In the genomic region with DNA sequence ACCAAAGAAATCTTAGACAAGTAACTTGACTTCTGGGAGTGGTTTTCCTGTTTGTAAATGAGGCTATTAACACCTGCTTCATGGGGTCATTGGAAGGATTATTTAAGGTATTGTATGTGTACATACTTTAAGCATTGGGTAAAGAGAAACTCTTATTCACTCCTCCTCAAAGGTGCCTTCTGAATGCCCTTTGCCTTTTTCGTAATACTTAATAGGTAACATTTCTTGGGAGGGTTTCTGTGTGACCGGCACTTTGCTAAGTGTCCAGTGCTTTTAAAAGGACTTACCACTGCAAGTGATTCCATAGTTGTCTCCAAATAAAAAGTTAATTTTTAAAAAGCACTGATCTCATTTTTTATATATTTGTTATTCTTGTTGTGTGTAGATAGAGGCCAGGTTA, we compare ENCODE assay signal across 1 cellular context.
TF ChIP-seq lines count a peak whose summit lies in the region.

No MANE protein-coding gene starts in this region.

TF ChIP-seq in HepG2, 621 proteins besides CTCF, POLR2A, EP300 and RAD21 (continued from another document):
- TF ChIP-seq ZNF160 (CRISPR knock-in tag; IDR thresholded peaks at IDR 0.05) = no peak
- TF ChIP-seq REXO4 (CRISPR knock-in tag; IDR thresholded peaks at IDR 0.05; ENCODE audit: borderline replicate concordance) = no peak
- no peak for TF ChIP-seq ZUFSP (CRISPR knock-in tag; IDR thresholded peaks at IDR 0.05; ENCODE audit: borderline replicate concordance)
- TF ChIP-seq NCOA2 (CRISPR knock-in tag; IDR thresholded peaks at IDR 0.05) = no peak
- no peak for TF ChIP-seq ZNF282 (IDR thresholded peaks at IDR 0.05; ENCODE audit: partially characterized antibody)
- TF ChIP-seq, protein P1, sequence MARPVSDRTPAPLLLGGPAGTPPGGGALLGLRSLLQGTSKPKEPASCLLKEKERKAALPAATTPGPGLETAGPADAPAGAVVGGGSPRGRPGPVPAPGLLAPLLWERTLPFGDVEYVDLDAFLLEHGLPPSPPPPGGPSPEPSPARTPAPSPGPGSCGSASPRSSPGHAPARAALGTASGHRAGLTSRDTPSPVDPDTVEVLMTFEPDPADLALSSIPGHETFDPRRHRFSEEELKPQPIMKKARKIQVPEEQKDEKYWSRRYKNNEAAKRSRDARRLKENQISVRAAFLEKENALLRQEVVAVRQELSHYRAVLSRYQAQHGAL (CRISPR knock-in tag; IDR thresholded peaks at IDR 0.05; ENCODE audit: not compliant biosample characterization) = no peak
- TF ChIP-seq NBN (conservative IDR thresholded peaks at IDR 0.05) = no peak
- no peak for TF ChIP-seq EHMT2 (IDR thresholded peaks at IDR 0.05; ENCODE audit: borderline replicate concordance, low read depth, low read length)
- TF ChIP-seq TRIM24 (CRISPR knock-in tag; IDR thresholded peaks at IDR 0.05) = no peak
- TF ChIP-seq KLF13 (CRISPR knock-in tag; IDR thresholded peaks at IDR 0.05) = no peak
- no peak for TF ChIP-seq BORCS8-MEF2B (CRISPR knock-in tag; IDR thresholded peaks at IDR 0.05)
- no peak for TF ChIP-seq CREB1 (IDR thresholded peaks at IDR 0.05)
- TF ChIP-seq CREB1 (CRISPR knock-in tag; IDR thresholded peaks at IDR 0.05) = no peak
